In genomic region chr4:184295206-184295605, GRCh38 we compare ENCODE assay signal across 22 cellular contexts.
"Had no signal": no experiment of that assay in that cellular context is flagged by ENCODE, and none has a peak within 500 bp of the region (broad histone marks: within the 10 kb centered on the region; RNA-seq: fewer than 3 reads in every experiment).

No MANE protein-coding gene starts in this region.

- H3K4me1 ChIP-seq: tibial artery had no signal

- ATAC-seq: effector memory CD8-positive, alpha-beta T cell; left ventricle myocardium superior; lower lobe of right lung; naive thymus-derived CD8-positive, alpha-beta T cell; pancreas; right cardiac atrium; stimulated activated memory B cell treated with anti-CD40 and anti-IgM and Interleukin-4, amounts not matched to agents 10 μg/mL and 1 μg/mL and 100 μg/mL, for 72 hours; stimulated activated naive CD8-positive, alpha-beta T cell treated with anti-CD3 and anti-CD28 coated beads, Interleukin-15, Interleukin-2, amounts not matched to agents 100 U/mL and 50 U/mL, for 24 hours had no signal

- DNase-seq: effector memory CD8-positive, alpha-beta T cell; erythroblast; left ventricle myocardium superior; lower lobe of right lung; naive thymus-derived CD8-positive, alpha-beta T cell; nephron progenitor cell; occipital lobe; pancreas; right cardiac atrium; spleen; stimulated activated CD4-positive, alpha-beta T cell treated with anti-CD3 and anti-CD28 coated beads, Interleukin-4, amount 100 ng/mL, for 4 hours; stimulated activated naive CD8-positive, alpha-beta T cell treated with anti-CD3 and anti-CD28 coated beads, Interleukin-15, Interleukin-2, amounts not matched to agents 100 U/mL and 50 U/mL, for 24 hours; substantia nigra; testis; tibial artery had no signal

- H3K4me3 Mint-ChIP-seq: effector memory CD8-positive, alpha-beta T cell; naive thymus-derived CD8-positive, alpha-beta T cell; nephron progenitor cell; stimulated activated memory B cell treated with anti-CD40 and anti-IgM and Interleukin-4, amounts not matched to agents 10 μg/mL and 1 μg/mL and 100 μg/mL, for 72 hours; type B pancreatic cell had no signal

- H3K4me3 ChIP-seq: coronary artery, lower lobe of right lung, pancreas, skin epidermis, spleen, testis, tibial artery had no signal

- H3K27me3 ChIP-seq: pancreas, spleen, testis, tibial artery had no signal

- H3K27me3 Mint-ChIP-seq: stimulated activated memory B cell treated with anti-CD40 and anti-IgM and Interleukin-4, amounts not matched to agents 10 μg/mL and 1 μg/mL and 100 μg/mL, for 72 hours; type B pancreatic cell had no signal

- H3K27ac Mint-ChIP-seq: effector memory CD8-positive, alpha-beta T cell; naive thymus-derived CD8-positive, alpha-beta T cell; nephron progenitor cell; stimulated activated memory B cell treated with anti-CD40 and anti-IgM and Interleukin-4, amounts not matched to agents 10 μg/mL and 1 μg/mL and 100 μg/mL, for 72 hours had no signal

- FAIRE-seq: endometrium, frontal cortex, keratinocyte, pancreas had no signal

- H3K9me3 ChIP-seq: lower lobe of right lung, pancreas, testis, tibial artery had no signal

- H3K27ac ChIP-seq: coronary artery, lower lobe of right lung, pancreas, skin epidermis, spleen, testis, tibial artery had no signal

- H3K36me3 Mint-ChIP-seq: naive thymus-derived CD8-positive, alpha-beta T cell; type B pancreatic cell had no signal

- H3K36me3 ChIP-seq: lower lobe of right lung, pancreas, spleen, tibial artery had no signal

- H3K9me3 Mint-ChIP-seq: effector memory CD8-positive, alpha-beta T cell; stimulated activated memory B cell treated with anti-CD40 and anti-IgM and Interleukin-4, amounts not matched to agents 10 μg/mL and 1 μg/mL and 100 μg/mL, for 72 hours; type B pancreatic cell had no signal
